In the genomic region with DNA sequence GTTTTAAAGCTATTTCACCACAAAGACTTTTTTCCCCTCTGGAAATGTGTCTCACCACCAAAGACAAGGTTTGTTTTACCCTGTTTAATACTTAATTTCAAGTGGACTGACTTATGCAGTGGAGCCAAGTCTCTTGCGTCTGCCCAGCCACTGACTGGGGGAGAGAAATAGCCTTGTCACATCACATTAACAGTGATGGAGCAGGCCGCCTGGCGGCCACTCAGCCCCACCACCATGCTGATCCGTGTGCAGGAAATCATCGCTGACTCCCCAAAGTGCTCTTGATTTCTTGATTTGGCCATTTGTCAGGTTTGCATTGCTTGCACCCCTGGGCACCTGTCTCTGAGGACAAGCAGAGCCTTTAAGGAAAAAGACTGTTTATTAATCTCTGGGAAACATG, we compare ENCODE assay signal across 17 cellular contexts.
DNase-seq lines count a peak whose midpoint lies in the region; ATAC-seq, FAIRE-seq and TF ChIP-seq lines count a peak whose summit lies in the region.
"Had no signal": no experiment of that assay in that cellular context is flagged by ENCODE, and none has a peak within 500 bp of the region (broad histone marks: within the 10 kb centered on the region; RNA-seq: fewer than 3 reads in every experiment).

No MANE protein-coding gene starts in this region.

- no peaks in the 10 kb centered on the region for H3K9me3 ChIP-seq in HepG2 (ENCODE audit: low read length)
- H3K9me3 ChIP-seq: BE2C, Peyer's patch, SJCRH30 had no signal

- no peak overlapping the region for H3K4me3 ChIP-seq in HepG2 (replicated peaks in 1 of 3; ENCODE audit: insufficient read depth in 1 of 3, low read depth in 2 of 3, low read length in 3 of 3)
- H3K4me3 ChIP-seq: Peyer's patch, SJCRH30 had no signal

- no peak for FAIRE-seq in HepG2 (lab: Jason Lieb, UNC)
- FAIRE-seq: D721Med, GM19239 had no signal

- TF ChIP-seq EP300 in HepG2 (IDR thresholded peaks at IDR 0.05; ENCODE audit: low read depth in 2 of 2, low read length in 2 of 2): no peak
- no peak for TF ChIP-seq EP300 in HepG2 (CRISPR knock-in tag; IDR thresholded peaks at IDR 0.05; ENCODE audit: borderline replicate concordance)

- peaks cover 2 to 36% of the 10 kb centered on the region in 2 experiments; a peak in 4 of 5 replicates for H3K27me3 ChIP-seq in HepG2 (ENCODE audit: control insufficient read depth in 1 of 2, insufficient read depth in 2 of 2, low read length in 2 of 2)
- H3K27me3 ChIP-seq: BE2C, Peyer's patch, SJCRH30 had no signal

- no peaks in the 10 kb centered on the region for H3K36me3 ChIP-seq in HepG2 (replicated peaks in 1 of 2; ENCODE audit: control insufficient read depth in 1 of 2, insufficient read depth in 2 of 2, low read length in 2 of 2)
- H3K36me3 ChIP-seq: BE2C, Peyer's patch, SJCRH30 had no signal

- WGBS in HepG2 (ENCODE audit: low lambda C conversion rate): 45% methylated on average over 5 of the region's 5 CpGs

- no peak for TF ChIP-seq POLR2A in HepG2 (IDR thresholded peaks at IDR 0.05; ENCODE audit: insufficient read depth in 1 of 2, low read depth in 2 of 2, low read length in 2 of 2)

- in situ Hi-C loops in HepG2 (cut with HindIII; ENCODE audit: extremely low pct_ligation_motif_present, low pct_unique_long_range_greater_than_20kb): no loop called here

- CTCF ChIA-PET in HepG2 (lab: Yijun Ruan, JAX; ENCODE audit: low intra/inter-chr PET ratio, low total read pairs): no interaction called here

- BruUV-seq in HepG2 (replicated peaks; lab: Mats Ljungman, UMichigan): no TSS peak

- intact Hi-C loops in cardiac septum (cut with DNase I) (no loop called here), left ventricle myocardium superior (cut with micrococcal nuclease) (no loop called here), HepG2 (cut with micrococcal nuclease; ENCODE audit: unreplicated experiment) (no loop called here)

- no peaks in the 10 kb centered on the region for H3K4me1 ChIP-seq in HepG2 (ENCODE audit: insufficient read depth, low read length)
- H3K4me1 ChIP-seq: BE2C, Peyer's patch, SJCRH30 had no signal

- no peak overlapping the region for H2AFZ ChIP-seq in HepG2 (ENCODE audit: low read length)

- no peak overlapping the region for H3K4me2 ChIP-seq in HepG2 (ENCODE audit: low read depth, low read length)

- no peak overlapping the region for H3K9ac ChIP-seq in HepG2 (ENCODE audit: insufficient read depth, low read depth, low read length)

- POLR2A ChIA-PET in HepG2 (lab: Yijun Ruan, JAX): no interaction called here

- no peaks in the 10 kb centered on the region for H4K20me1 ChIP-seq in HepG2 (ENCODE audit: insufficient read depth, low read length)

- H3K27ac ChIP-seq in HepG2 (ENCODE audit: extremely low read length, insufficient read depth, low read length): no peak overlapping the region
- H3K27ac ChIP-seq: Peyer's patch, SJCRH30 had no signal

- ATAC-seq in left ventricle myocardium superior (no peak), HepG2 (no peak), GM19463 (IDR thresholded peaks at IDR 0.05; ENCODE audit: unreplicated experiment) (no peak)

- no peak for TF ChIP-seq RAD21 in HepG2 (CRISPR knock-in tag; IDR thresholded peaks at IDR 0.05)

- DNase-seq in cardiac septum (ENCODE audit: low spot score) (peak; percentile 41), left ventricle myocardium superior (no peak), ecto neural progenitor cell (ENCODE audit: low spot score) (peak; percentile 9), retina (peak; percentile 86), HepG2 (ENCODE audit: low spot score) (no peak)
- no peak for DNase-seq in stimulated activated CD4-positive, alpha-beta T cell treated with anti-CD3 and anti-CD28 coated beads, Interleukin-4, amount 100 ng/mL, for 1 hour
- DNase-seq: BE2C, DMS53, GF-D8, NCI-H1694, NCI-H2107, NCI-H510A, Peyer's patch, SJCRH30 had no signal

- no peak for TF ChIP-seq CTCF in HepG2 (CRISPR knock-in tag; IDR thresholded peaks at IDR 0.05)

- no peaks in the 10 kb centered on the region for H3K79me2 ChIP-seq in HepG2 (ENCODE audit: insufficient read depth, low read length)

TF ChIP-seq in HepG2, 621 proteins besides CTCF, POLR2A, EP300 and RAD21:
- no peak for TF ChIP-seq HDAC2 (CRISPR knock-in tag; IDR thresholded peaks at IDR 0.05)
- TF ChIP-seq GFI1 (CRISPR knock-in tag; IDR thresholded peaks at IDR 0.05; ENCODE audit: borderline replicate concordance): no peak
- no peak for TF ChIP-seq ZNF552 (CRISPR knock-in tag; IDR thresholded peaks at IDR 0.05; ENCODE audit: borderline replicate concordance)
- no peak for TF ChIP-seq MEIS1 (CRISPR knock-in tag; IDR thresholded peaks at IDR 0.05; ENCODE audit: borderline replicate concordance)
- no peak for TF ChIP-seq PTBP1 (IDR thresholded peaks at IDR 0.05; ENCODE audit: low read depth, low read length, poor library complexity, severe bottlenecking)

Comparison
In these comparisons a context has a peak if more than half of its experiments do, and no peak if none do; other contexts are left out.
1. DNase-seq: peak in cardiac septum (single experiment), ecto neural progenitor cell (single experiment) and retina (single experiment); none in left ventricle myocardium superior (single experiment), HepG2 (single experiment) and stimulated activated CD4-positive, alpha-beta T cell treated with anti-CD3 and anti-CD28 coated beads, Interleukin-4, amount 100 ng/mL, for 1 hour (single experiment).